14 cellular contexts compared by ENCODE assay signal in genomic region chr20:62888910-62889309, GRCh38. TPM values are rescaled to one million over a fixed set of nuclear protein-coding genes. Genes with fewer than 3 reads are reported as not detected.
DNase-seq lines count a peak whose midpoint lies in the region; ATAC-seq and TF ChIP-seq lines count a peak whose summit lies in the region.
"Had no signal": no experiment of that assay in that cellular context is flagged by ENCODE, and none has a peak within 500 bp of the region (broad histone marks: within the 10 kb centered on the region; RNA-seq: fewer than 3 reads in every experiment).

No MANE protein-coding gene starts in this region.

- H3K27ac ChIP-seq in osteoblast (ENCODE audit: low read depth, low read length): no peak overlapping the region
- H3K27ac ChIP-seq: 22Rv1, A549 had no signal

- no peak overlapping the region for H2AFZ ChIP-seq in osteoblast (ENCODE audit: low read length)
- H2AFZ ChIP-seq: GM23248 had no signal

- H3K36me3 ChIP-seq in osteoblast (ENCODE audit: insufficient read depth, low read length): peaks cover 71% of the 10 kb centered on the region

- H3K4me3 ChIP-seq in osteoblast (ENCODE audit: insufficient read depth, low read length): no peak overlapping the region
- H3K4me3 ChIP-seq: A549; BLaER1 treated with 17β-estradiol and CSF1 and Interleukin-3, amounts not matched to agents 10 nM and 100 nM; GM23248; HAP-1 had no signal

- peak; percentile 64 for DNase-seq in cardiac septum (ENCODE audit: low spot score)
- DNase-seq in Right ventricle myocardium superior: no peak
- no peak for DNase-seq in left lobe of liver (ENCODE audit: low spot score)
- peak; percentile 22 for DNase-seq in osteoblast (ENCODE audit: insufficient read length, low spot score, missing footprints)
- DNase-seq in KG1 (lab: John Stamatoyannopoulos, UW): no peak
- no peak for DNase-seq in NCI-H82 (lab: John Stamatoyannopoulos, UW)
- DNase-seq: CD8-positive, alpha-beta T cell; COR-L47; GM23248 had no signal

- no peak for TF ChIP-seq CTCF in osteoblast (IDR thresholded peaks at IDR 0.05; ENCODE audit: extremely low read depth, low read depth, low read length)

- H3K79me2 ChIP-seq in osteoblast (ENCODE audit: insufficient read depth, low read length): peaks cover 3% of the 10 kb centered on the region

- no peak for ATAC-seq in Right ventricle myocardium superior (ENCODE audit: poor library complexity)
- peak; percentile 57 for ATAC-seq in left lobe of liver
- no peak for ATAC-seq in GM21390 (IDR thresholded peaks at IDR 0.05; ENCODE audit: unreplicated experiment)
- ATAC-seq: A549; CD8-positive, alpha-beta T cell had no signal

- H3K27me3 ChIP-seq in osteoblast (ENCODE audit: insufficient read depth, low read length): no peaks in the 10 kb centered on the region
- H3K27me3 ChIP-seq: BLaER1 treated with 17β-estradiol and CSF1 and Interleukin-3, amounts not matched to agents 10 nM and 100 nM had no signal

- intact Hi-C loops in cardiac septum (cut with DNase I): no loop called here
- intact Hi-C loops in Right ventricle myocardium superior (cut with DNase I): no loop called here

- no peaks in the 10 kb centered on the region for H3K9me3 ChIP-seq in osteoblast (ENCODE audit: low read depth, low read length)
- H3K9me3 ChIP-seq: A549; BLaER1 treated with 17β-estradiol and CSF1 and Interleukin-3, amounts not matched to agents 10 nM and 100 nM; HAP-1 had no signal

- H3K4me1 ChIP-seq in osteoblast (ENCODE audit: insufficient read depth, low read length): peaks cover 17% of the 10 kb centered on the region
- H3K4me1 ChIP-seq: A549, HAP-1 had no signal

- peaks cover 13% of the 10 kb centered on the region for H4K20me1 ChIP-seq in osteoblast (ENCODE audit: insufficient read depth, low read length)

- H3K4me2 ChIP-seq in osteoblast (ENCODE audit: insufficient read depth, low read length): no peak overlapping the region
- H3K4me2 ChIP-seq: A549 had no signal

RNA-seq across cellular contexts. Expression of gene TCFL5, which starts 27.3 kb away (rescaled TPM):
- total RNA-seq in cardiac septum (7.8 TPM), Right ventricle myocardium superior (6.1 TPM), left lobe of liver (6.2 TPM), osteoblast (13.0 TPM in 2 replicates)

RNA-seq across cellular contexts. Expression of gene DIDO1, which starts 37.4 kb away (rescaled TPM):
- total RNA-seq in cardiac septum (38.9 TPM), Right ventricle myocardium superior (32.3 TPM), left lobe of liver (22.8 TPM), osteoblast (44.8 and 46.3 TPM in 2 replicates)

RNA-seq across cellular contexts. Expression of gene GID8, which starts 49.0 kb away (rescaled TPM):
- 16.4 TPM for total RNA-seq in cardiac septum
- total RNA-seq in Right ventricle myocardium superior: 15.5 TPM
- total RNA-seq in left lobe of liver: 19.3 TPM
- 34.4 and 37.1 TPM in 2 replicates for total RNA-seq in osteoblast

Comparison
In these comparisons a context has a peak if more than half of its experiments do, and no peak if none do; other contexts are left out.
1. DNase-seq: peak in cardiac septum (single experiment) and osteoblast (single experiment); none in Right ventricle myocardium superior (single experiment), left lobe of liver (single experiment), KG1 (single experiment) and NCI-H82 (single experiment).